Comparison of ENCODE assay signal across 16 cellular contexts in the genomic region with DNA sequence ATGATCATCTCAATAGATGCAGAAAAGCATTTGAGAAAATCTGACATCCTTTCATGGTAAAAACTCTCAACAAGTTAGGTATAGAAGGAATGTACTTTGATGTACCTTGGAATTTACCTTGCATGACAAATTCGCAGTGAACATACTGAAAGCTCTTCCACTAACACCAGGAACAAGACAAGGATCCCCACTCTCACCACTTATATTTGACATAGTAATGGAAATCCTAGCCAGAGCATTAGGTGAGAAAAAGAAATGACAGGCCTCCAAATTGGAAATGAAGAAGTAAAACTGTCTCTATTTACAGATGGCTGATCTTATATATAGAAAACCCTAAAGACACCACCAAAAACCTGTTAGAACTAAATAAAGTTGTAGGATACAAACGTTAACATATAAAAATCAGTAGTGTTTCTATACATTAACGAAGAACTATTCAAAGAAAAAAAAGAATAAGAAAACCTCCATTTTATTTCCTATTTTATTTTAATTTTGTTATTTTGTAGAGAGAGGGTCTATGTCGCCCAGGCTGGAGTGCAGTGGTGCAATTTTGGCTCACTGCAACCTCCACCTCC.
"Had no signal": no experiment of that assay in that cellular context is flagged by ENCODE, and none has a peak within 500 bp of the region (broad histone marks: within the 10 kb centered on the region; RNA-seq: fewer than 3 reads in every experiment).

No MANE protein-coding gene starts in this region.

- H3K79me2 ChIP-seq: parathyroid adenoma had no signal

- H3K9ac ChIP-seq: parathyroid adenoma had no signal

- H3K9me3 ChIP-seq: adrenal gland, gastroesophageal sphincter, tibial artery had no signal

- H3K4me3 Mint-ChIP-seq: activated naive CD4-positive, alpha-beta T cell treated with anti-CD3 and anti-CD28 coated beads, Interleukin-2, amount 10 ng/mL, durations not matched to agents 7 days and 5 days had no signal

- ATAC-seq: gastroesophageal sphincter had no signal

- H3K36me3 ChIP-seq: adrenal gland had no signal

- H3K27ac ChIP-seq: adrenal gland, dorsolateral prefrontal cortex, gastroesophageal sphincter, parathyroid adenoma, tibial artery had no signal

- H3K27ac Mint-ChIP-seq: activated naive CD4-positive, alpha-beta T cell treated with anti-CD3 and anti-CD28 coated beads, Interleukin-2, amount 10 ng/mL, durations not matched to agents 7 days and 5 days; activated T-helper 2 cell treated with anti-CD3 and anti-CD28 coated beads, Interferon-gamma antibody, Interleukin-2, Interleukin-4, amounts not matched to agents 10 μg/mL and 5 μg/mL and 100 μg/mL, durations not matched to agents 14 hours and 24 hours and 36 hours had no signal

- H3K4me3 ChIP-seq: adrenal gland, dorsolateral prefrontal cortex, gastroesophageal sphincter, lung, tibial artery had no signal

- H3K4me1 ChIP-seq: adrenal gland, gastroesophageal sphincter, parathyroid adenoma, tibial artery had no signal

- H3K27me3 Mint-ChIP-seq: activated naive CD4-positive, alpha-beta T cell treated with anti-CD3 and anti-CD28 coated beads, Interleukin-2, amount 10 ng/mL, durations not matched to agents 7 days and 5 days had no signal

- DNase-seq: activated CD4-positive, CD25-positive, alpha-beta regulatory T cell treated with anti-CD3 and anti-CD28 coated beads, Interleukin-2, amount 50 U/mL, for 72 hours; activated naive CD4-positive, alpha-beta T cell treated with anti-CD3 and anti-CD28 coated beads, Interleukin-2, amount 10 ng/mL, durations not matched to agents 7 days and 5 days; activated T-cell treated with anti-CD3 and anti-CD28 coated beads for 4 hours; adrenal gland; dorsolateral prefrontal cortex; midbrain; retina; stimulated activated CD4-positive, alpha-beta T cell treated with anti-CD3 and anti-CD28 coated beads, Interleukin-12 subunit alpha, Interleukin-12 subunit beta, amount 100 ng/mL, for 4 hours; stimulated activated CD4-positive, alpha-beta T cell treated with anti-CD3 and anti-CD28 coated beads, Interleukin-2, amount 100 ng/mL, for 24 hours; stimulated activated naive CD4-positive, alpha-beta T cell; T1000; tibial artery had no signal

- H3K27me3 ChIP-seq: adrenal gland, dorsolateral prefrontal cortex, gastroesophageal sphincter, tibial artery had no signal
